Comparison of ENCODE assay signal across 8 cellular contexts in genomic region chr2:27123302-27124150, GRCh38. TPM values are rescaled to one million over a fixed set of nuclear protein-coding genes. Genes with fewer than 3 reads are reported as not detected.
DNase-seq lines count a peak whose midpoint lies in the region; TF ChIP-seq lines count a peak whose summit lies in the region.

ABHD1 (plus strand) TSS chr2:27123815; CDS start chr2:27123949, 134 bp downstream.

- DNase-seq in AG08396 (ENCODE audit: low spot score) (peak; percentile 66), H9 (peak; percentile 67), SJSA1 (ENCODE audit: low read depth in 1 of 2, low spot score in 2 of 2) (no peak), head of caudate nucleus (peak; percentile 48 to 90 (median 83)), osteoblast (ENCODE audit: insufficient read length, low spot score, missing footprints) (peak; percentile 95), tibial artery (peak; percentile 60 to 81), NCI-H2029 treated with DMSO at 0.1 percent for 48 hours (lab: John Stamatoyannopoulos, UW) (no peak)
- peak; percentile 51 for DNase-seq in activated naive CD4-positive, alpha-beta T cell treated with anti-CD3 and anti-CD28 coated beads for 36 hours

- peaks cover 11 to 16% of the 10 kb centered on the region in 2 experiments for H3K4me1 Mint-ChIP-seq in H9
- peaks cover 12% of the 10 kb centered on the region for H3K4me1 Mint-ChIP-seq in activated naive CD4-positive, alpha-beta T cell treated with anti-CD3 and anti-CD28 coated beads for 36 hours (ENCODE audit: low read depth)

- H3K36me3 ChIP-seq in SJSA1 (no peaks in the 10 kb centered on the region), osteoblast (ENCODE audit: insufficient read depth, low read length) (no peaks in the 10 kb centered on the region), tibial artery (no peaks in the 10 kb centered on the region)

- H2AK5ac ChIP-seq in H9 (ENCODE audit: insufficient read length, low read length), result no peak within 1 kb of the TSS

- H3K4me3 Mint-ChIP-seq in H9, result peak within 1 kb of the TSS; percentile 80 to 89
- peak within 1 kb of the TSS; percentile 79 for H3K4me3 Mint-ChIP-seq in activated naive CD4-positive, alpha-beta T cell treated with anti-CD3 and anti-CD28 coated beads for 36 hours

- H2BK120ac ChIP-seq in H9 (ENCODE audit: low read depth, low read length, poor library complexity, severe bottlenecking), result no peak within 1 kb of the TSS

- H3K4me1 ChIP-seq in H9 (ENCODE audit: insufficient read depth, low read length), result no peaks in the 10 kb centered on the region; the same call in 1 of the 2 replicates
- peaks cover 22% of the 10 kb centered on the region for H3K4me1 ChIP-seq in SJSA1 (replicated peaks)
- peaks cover 3% of the 10 kb centered on the region for H3K4me1 ChIP-seq in osteoblast (ENCODE audit: insufficient read depth, low read length)
- peaks cover 0 to 18% (median 11%) of the 10 kb centered on the region in 4 donors for H3K4me1 ChIP-seq in tibial artery

- no peak within 1 kb of the TSS for H3K23ac ChIP-seq in H9 (ENCODE audit: insufficient read length, low read depth, low read length)

- peak within 1 kb of the TSS; percentile 65 for H3K18ac ChIP-seq in H9 (ENCODE audit: insufficient read length, low read depth, low read length)

- H2BK5ac ChIP-seq in H9 (ENCODE audit: insufficient read length, low read length), result no peak within 1 kb of the TSS

- peaks cover 7% of the 10 kb centered on the region for H3K23me2 ChIP-seq in H9 (ENCODE audit: insufficient read length, low read depth, low read length, poor library complexity, severe bottlenecking)

- H2AFZ ChIP-seq in H9 (ENCODE audit: low read length), result no peak within 1 kb of the TSS
- peak within 1 kb of the TSS; percentile 90 for H2AFZ ChIP-seq in osteoblast (ENCODE audit: low read length)

- H3K14ac ChIP-seq in H9 (ENCODE audit: insufficient read depth, low read length), result peak within 1 kb of the TSS; percentile 69

- H3K56ac ChIP-seq in H9 (ENCODE audit: insufficient read length, low read depth, low read length), result no peak within 1 kb of the TSS

- no peak within 1 kb of the TSS for H3K9ac ChIP-seq in H9 (ENCODE audit: extremely low read depth, insufficient read length, low read length)

- no peak within 1 kb of the TSS; the same call in 1 of the 2 replicates for H2BK15ac ChIP-seq in H9 (ENCODE audit: low read depth, low read length)

- no peaks in the 10 kb centered on the region; a peak in 3 of 7 replicates for H3K36me3 Mint-ChIP-seq in H9 (ENCODE audit: insufficient read depth in 1 of 3, low read depth in 3 of 3)
- H3K36me3 Mint-ChIP-seq in activated naive CD4-positive, alpha-beta T cell treated with anti-CD3 and anti-CD28 coated beads for 36 hours (ENCODE audit: low read depth), result peaks cover 3% of the 10 kb centered on the region

- H2BK20ac ChIP-seq in H9 (ENCODE audit: low read depth, low read length, poor library complexity, severe bottlenecking), result no peak within 1 kb of the TSS

- H2BK12ac ChIP-seq in H9 (ENCODE audit: insufficient read length, low read depth, low read length), result no peak within 1 kb of the TSS

- intact Hi-C loops in activated naive CD4-positive, alpha-beta T cell treated with anti-CD3 and anti-CD28 coated beads for 36 hours (cut with micrococcal nuclease), result loop anchor here (1.0 kb wide), 1 partner anchor 11 kb away; the partner anchor contains the start of gene PREB
- intact Hi-C loops in head of caudate nucleus (cut with DNase I), result no loop called here
- intact Hi-C loops in tibial artery (cut with DNase I; ENCODE audit: low total_unique reads), result no loop called here

- CTCF ChIA-PET in activated naive CD4-positive, alpha-beta T cell treated with anti-CD3 and anti-CD28 coated beads for 36 hours (lab: Charles Lee), result interaction anchor here (0.6 to 2.7 kb wide), 5 partner anchors 9 to 156 kb away, joined by 3 to 17 read pairs (median 4); partner anchors contain the start of gene PREB

- WGBS in H9 (ENCODE audit: extremely low coverage, insufficient read length, low lambda C conversion rate), result no CpG with 5 or more reads among the region's 47 CpGs

- no peak within 1 kb of the TSS for H3T11ph ChIP-seq in H9 (ENCODE audit: low read length)

- H4K20me1 ChIP-seq in H9 (ENCODE audit: control insufficient read depth, insufficient read depth, insufficient read length) (peaks cover 2% of the 10 kb centered on the region), osteoblast (ENCODE audit: insufficient read depth, low read length) (no peaks in the 10 kb centered on the region)

- no peak within 1 kb of the TSS for H4K8ac ChIP-seq in H9 (replicated peaks; ENCODE audit: insufficient read length, low read depth, low read length)

- H3K79me1 ChIP-seq in H9 (ENCODE audit: insufficient read depth, low read depth, low read length, poor library complexity, severe bottlenecking), result no peaks in the 10 kb centered on the region

- H3K79me2 ChIP-seq in H9 (ENCODE audit: insufficient read depth, low read length), result no peaks in the 10 kb centered on the region
- no peaks in the 10 kb centered on the region for H3K79me2 ChIP-seq in osteoblast (ENCODE audit: insufficient read depth, low read length)

- H3K4me2 ChIP-seq in H9 (ENCODE audit: insufficient read depth, insufficient read length, low read length) (peak within 1 kb of the TSS; percentile 94), osteoblast (ENCODE audit: insufficient read depth, low read length) (peak within 1 kb of the TSS; percentile 76)

- H3K27me3 ChIP-seq in H9 (ENCODE audit: insufficient read depth, low read length) (peaks cover 12% of the 10 kb centered on the region; the same call in 1 of the 2 replicates), SJSA1 (replicated peaks) (peaks cover 11% of the 10 kb centered on the region), osteoblast (ENCODE audit: insufficient read depth, low read length) (peaks cover 33% of the 10 kb centered on the region), tibial artery (peaks cover 0 to 14% of the 10 kb centered on the region in 2 donors)

- H3K4ac ChIP-seq in H9 (ENCODE audit: low read depth, low read length), result no peak within 1 kb of the TSS

- H3K9me3 Mint-ChIP-seq in H9, result no peaks in the 10 kb centered on the region
- H3K9me3 Mint-ChIP-seq in activated naive CD4-positive, alpha-beta T cell treated with anti-CD3 and anti-CD28 coated beads for 36 hours, result no peaks in the 10 kb centered on the region

- TF ChIP-seq CTCF in H9 (conservative IDR thresholded peaks at IDR 0.05) (no peak), osteoblast (IDR thresholded peaks at IDR 0.05; ENCODE audit: extremely low read depth, low read depth, low read length) (no peak), tibial artery (IDR thresholded peaks at IDR 0.05) (no peak)

- no peak within 1 kb of the TSS for H4K5ac ChIP-seq in H9 (ENCODE audit: insufficient read length, low read depth, low read length)

- H3K4me3 ChIP-seq in SJSA1, result peak within 1 kb of the TSS; percentile 30
- peak within 1 kb of the TSS; percentile 73 for H3K4me3 ChIP-seq in osteoblast (ENCODE audit: insufficient read depth, low read length)
- H3K4me3 ChIP-seq in tibial artery, result peak within 1 kb of the TSS; percentile 52 to 56

- H3K9me3 ChIP-seq in H9 (ENCODE audit: control insufficient read depth, low read depth, low read length) (no peaks in the 10 kb centered on the region), SJSA1 (replicated peaks) (no peaks in the 10 kb centered on the region), osteoblast (ENCODE audit: low read depth, low read length) (no peaks in the 10 kb centered on the region), tibial artery (no peaks in the 10 kb centered on the region)

- peak within 1 kb of the TSS in 1 of 3 experiments; percentile 37; a peak in 1 of 7 replicates for H3K27ac Mint-ChIP-seq in H9
- no peak within 1 kb of the TSS for H3K27ac Mint-ChIP-seq in activated naive CD4-positive, alpha-beta T cell treated with anti-CD3 and anti-CD28 coated beads for 36 hours

- no peak within 1 kb of the TSS for H4K91ac ChIP-seq in H9 (ENCODE audit: insufficient read length, low read depth, low read length)

- H3K27ac ChIP-seq in H9 (ENCODE audit: insufficient read length, low read depth, low read length) (no peak within 1 kb of the TSS), SJSA1 (no peak within 1 kb of the TSS), osteoblast (ENCODE audit: low read depth, low read length) (no peak within 1 kb of the TSS), tibial artery (peak within 1 kb of the TSS in 1 of 2 donors; percentile 3)

- peaks cover 53% of the 10 kb centered on the region for H3K27me3 Mint-ChIP-seq in H9 (ENCODE audit: low read depth)
- H3K27me3 Mint-ChIP-seq in activated naive CD4-positive, alpha-beta T cell treated with anti-CD3 and anti-CD28 coated beads for 36 hours (ENCODE audit: low read depth), result peaks cover 16% of the 10 kb centered on the region

RNA-seq across cellular contexts. Expression of gene ABHD1, which starts in this region (rescaled TPM):
- total RNA-seq in H9 (2021) (0.31 and 0.61 TPM in 2 replicates), osteoblast (under 0.01 TPM in 2 replicates)
- total RNA-seq in SJSA1 (2014; rRNA removed; shearing (Covaris generic)), result not detected in 2 replicates
- under 1 TPM; 0.17 to 0.19 TPM for total RNA-seq in activated naive CD4-positive, alpha-beta T cell treated with anti-CD3 and anti-CD28 coated beads for 36 hours

Comparison
In these comparisons a context has a peak if more than half of its experiments do, and no peak if none do; other contexts are left out.
1. Peak in DNase-seq and H3K4me2 ChIP-seq in H9; RNA of the gene not detected or under 1 TPM.
2. Peak in DNase-seq in activated naive CD4-positive, alpha-beta T cell treated with anti-CD3 and anti-CD28 coated beads for 36 hours; RNA of the gene not detected or under 1 TPM.
3. Peak in DNase-seq, H3K4me3 ChIP-seq and H3K4me2 ChIP-seq in osteoblast; RNA of the gene not detected or under 1 TPM.
4. DNase-seq: peak in AG08396 (single experiment), head of caudate nucleus (42 of 42) and tibial artery (2 of 2); none in SJSA1 (0 of 2) and NCI-H2029 treated with DMSO at 0.1 percent for 48 hours (single experiment).
5. Peak in every context shown above with its lines, with median percentiles within 50 percentile points of each other: H3K4me3 ChIP-seq.